22 cellular contexts compared by ENCODE assay signal in genomic region chr13:48644141-48644540, GRCh38. TPM values are rescaled to one million over a fixed set of nuclear protein-coding genes. Genes with fewer than 3 reads are reported as not detected.
DNase-seq lines count a peak whose midpoint lies in the region; FAIRE-seq and TF ChIP-seq lines count a peak whose summit lies in the region.
"Had no signal": no experiment of that assay in that cellular context is flagged by ENCODE, and none has a peak within 500 bp of the region (broad histone marks: within the 10 kb centered on the region; RNA-seq: fewer than 3 reads in every experiment).

No MANE protein-coding gene starts in this region.

- H3K4me3 ChIP-seq in H1 (ENCODE audit: extremely low read depth in 1 of 4, insufficient read depth in 2 of 4, low read depth in 3 of 4, low read length in 4 of 4) (no peak overlapping the region), neural progenitor cell (no peak overlapping the region)
- H3K4me3 ChIP-seq: A549; BLaER1 treated with 17β-estradiol and CSF1 and Interleukin-3, amounts not matched to agents 10 nM and 100 nM had no signal

- no peak for TF ChIP-seq POLR2A in H1 (IDR thresholded peaks at IDR 0.05; ENCODE audit: control extremely low read depth in 1 of 2, low read depth in 2 of 2, low read length in 2 of 2)

- H3K27me3 Mint-ChIP-seq in neural crest cell (ENCODE audit: low read depth) (peaks cover 3% of the 10 kb centered on the region), neural progenitor cell (ENCODE audit: insufficient read depth, low read depth) (no peaks in the 10 kb centered on the region)

- H2BK20ac ChIP-seq in H1 (ENCODE audit: low read length) = no peak overlapping the region

- no peaks in the 10 kb centered on the region; the same call in 1 of the 2 replicates for H3K23me2 ChIP-seq in H1 (ENCODE audit: low read depth, low read length)

- H2BK5ac ChIP-seq in H1 (ENCODE audit: low read depth, low read length) = no peak overlapping the region

- H3F3A ChIP-seq in neural progenitor cell (ENCODE audit: low read depth) = no peaks in the 10 kb centered on the region

- H3K27ac Mint-ChIP-seq in neural crest cell (ENCODE audit: unreplicated experiment) (peak overlapping the region; percentile 38), neural progenitor cell (no peak overlapping the region)
- H3K27ac Mint-ChIP-seq: CD8-positive, alpha-beta T cell had no signal

- H3K4me1 ChIP-seq in H1 (replicated peaks in 1 of 4; ENCODE audit: control insufficient read depth in 3 of 4, insufficient read depth in 4 of 4, low read length in 3 of 4) (no peaks in the 10 kb centered on the region), neural progenitor cell (no peaks in the 10 kb centered on the region)
- H3K4me1 ChIP-seq: A549 had no signal

- H3K79me2 ChIP-seq in H1 (ENCODE audit: control insufficient read depth in 1 of 2, insufficient read depth in 2 of 2, low read length in 2 of 2) = no peaks in the 10 kb centered on the region
- H3K79me2 ChIP-seq in neural progenitor cell (ENCODE audit: low read depth) = no peaks in the 10 kb centered on the region

- H2BK15ac ChIP-seq in H1 (ENCODE audit: low read length) = no peak overlapping the region

- H3K9ac ChIP-seq in H1 (replicated peaks in 1 of 4; ENCODE audit: extremely low read depth in 1 of 4, low read depth in 3 of 4, low read length in 3 of 4) (no peak overlapping the region), neural progenitor cell (no peak overlapping the region)
- H3K9ac ChIP-seq: BLaER1 treated with 17β-estradiol and CSF1 and Interleukin-3, amounts not matched to agents 10 nM and 100 nM had no signal

- peak overlapping the region; percentile 52; the same call in 1 of the 2 replicates for H2AFZ ChIP-seq in H1 (ENCODE audit: low read length)
- no peak overlapping the region for H2AFZ ChIP-seq in neural progenitor cell (replicated peaks)

- no peak overlapping the region for H2BK120ac ChIP-seq in H1 (replicated peaks; ENCODE audit: low read depth, low read length)

- H3K18ac ChIP-seq in H1 (ENCODE audit: extremely low read depth, low read length) = no peak overlapping the region

- H3K4me3 Mint-ChIP-seq in neural crest cell (no peak overlapping the region), neural progenitor cell (no peak overlapping the region)
- H3K4me3 Mint-ChIP-seq: CD8-positive, alpha-beta T cell had no signal

- POLR2A ChIA-PET in H1 (lab: Charles Lee; ENCODE audit: partially characterized antibody) = no interaction called here

- no peak overlapping the region for H3K56ac ChIP-seq in H1 (replicated peaks; ENCODE audit: insufficient read length, low read depth, low read length)

- H2AK5ac ChIP-seq in H1 (ENCODE audit: low read depth, low read length) = no peak overlapping the region

- H3K4me1 Mint-ChIP-seq in neural crest cell = no peaks in the 10 kb centered on the region
- peaks cover 4% of the 10 kb centered on the region for H3K4me1 Mint-ChIP-seq in neural progenitor cell

- H3K9me3 ChIP-seq in H1 (ENCODE audit: insufficient read depth in 2 of 2, low read depth in 1 of 2, low read length in 1 of 2) (no peaks in the 10 kb centered on the region), neural progenitor cell (ENCODE audit: low read depth) (no peaks in the 10 kb centered on the region)
- H3K9me3 ChIP-seq: A549 had no signal

- H3K27ac ChIP-seq in H1 (ENCODE audit: low read depth, low read length) (no peak overlapping the region), neural progenitor cell (no peak overlapping the region)
- H3K27ac ChIP-seq: 22Rv1; A549; BLaER1 treated with 17β-estradiol and CSF1 and Interleukin-3, amounts not matched to agents 10 nM and 100 nM had no signal

- no peak for TF ChIP-seq RAD21 in H1 (IDR thresholded peaks at IDR 0.05 in 1 of 2, conservative IDR thresholded peaks at IDR 0.05 in 1 of 2; ENCODE audit: low read depth in 2 of 2, low read length in 2 of 2)

- no peaks in the 10 kb centered on the region for H3K79me1 ChIP-seq in H1 (ENCODE audit: low read depth, low read length)

- H3K9me3 Mint-ChIP-seq in neural crest cell = peaks cover 2% of the 10 kb centered on the region
- H3K9me3 Mint-ChIP-seq in neural progenitor cell = no peaks in the 10 kb centered on the region
- H3K9me3 Mint-ChIP-seq: CD8-positive, alpha-beta T cell had no signal

- no peak overlapping the region for H4K8ac ChIP-seq in H1 (ENCODE audit: extremely low read depth, insufficient read depth, low read length)

- no peak overlapping the region for H2BK12ac ChIP-seq in H1 (ENCODE audit: low read depth, low read length)

- DNase-seq in NCI-H146 (lab: John Stamatoyannopoulos, UW) = peak; percentile 4
- DNase-seq in NCI-H146 treated with DMSO at 0.1 percent for 48 hours (lab: John Stamatoyannopoulos, UW; ENCODE audit: unreplicated experiment) = no peak
- no peak for DNase-seq in H1 (ENCODE audit: low read depth in 1 of 2, low spot score in 2 of 2)
- no peak for DNase-seq in neural crest cell (ENCODE audit: low read depth, low spot score)
- no peak for DNase-seq in cardiac septum (ENCODE audit: low spot score)
- no peak for DNase-seq in neural progenitor cell (ENCODE audit: low spot score)
- DNase-seq in NCI-H1694 treated with DMSO at 0.1 percent for 48 hours (lab: John Stamatoyannopoulos, UW) = no peak
- no peak for DNase-seq in AG08395 (ENCODE audit: low spot score)
- DNase-seq: Calu3; CD8-positive, alpha-beta T cell; DMS53; DND-41; EL; HCEC 1CT had no signal

- no peaks in the 10 kb centered on the region for H3K36me3 Mint-ChIP-seq in neural crest cell (ENCODE audit: low read depth)
- H3K36me3 Mint-ChIP-seq in neural progenitor cell = no peaks in the 10 kb centered on the region
- H3K36me3 Mint-ChIP-seq: CD8-positive, alpha-beta T cell had no signal

- no peak overlapping the region for H3K14ac ChIP-seq in H1 (ENCODE audit: insufficient read length)

- no peak for FAIRE-seq in H1 (lab: Jason Lieb, UNC)
- FAIRE-seq: A549, G401.6, GM12892, GM18507, H54 had no signal

- no peak overlapping the region for H3K23ac ChIP-seq in H1 (ENCODE audit: insufficient read length)

- H3K27me3 ChIP-seq in H1 (replicated peaks in 1 of 4; ENCODE audit: control insufficient read depth in 3 of 4, extremely low read depth in 1 of 4, insufficient read depth in 3 of 4, low read length in 3 of 4) (no peaks in the 10 kb centered on the region), neural progenitor cell (no peaks in the 10 kb centered on the region)
- H3K27me3 ChIP-seq: BLaER1 treated with 17β-estradiol and CSF1 and Interleukin-3, amounts not matched to agents 10 nM and 100 nM had no signal

- no peaks in the 10 kb centered on the region for H4K20me1 ChIP-seq in H1 (replicated peaks in 1 of 2; ENCODE audit: control insufficient read depth in 1 of 2, insufficient read depth in 2 of 2, low read length in 2 of 2)
- H4K20me1 ChIP-seq in neural progenitor cell (ENCODE audit: low read depth) = no peaks in the 10 kb centered on the region
- H4K20me1 ChIP-seq: BLaER1 treated with 17β-estradiol and CSF1 and Interleukin-3, amounts not matched to agents 10 nM and 100 nM had no signal

- CTCF ChIA-PET in H1 (lab: Charles Lee; ENCODE audit: partially characterized antibody) = interaction anchor here (0.7 to 1.7 kb wide), 5 partner anchors 19 to 123 kb away, joined by 3 to 8 read pairs (median 4); no protein-coding TSS in a partner anchor

- TF ChIP-seq CTCF in H1 (IDR thresholded peaks at IDR 0.05; ENCODE audit: control extremely low read depth in 1 of 3, insufficient read depth in 1 of 3, low read depth in 1 of 3, low read length in 3 of 3) = no peak
- TF ChIP-seq CTCF in neural crest cell (conservative IDR thresholded peaks at IDR 0.05) = no peak
- TF ChIP-seq CTCF in neural progenitor cell (IDR thresholded peaks at IDR 0.05) = no peak

- no peak overlapping the region for H4K5ac ChIP-seq in H1 (ENCODE audit: insufficient read length, low read depth, low read length)

- H3K36me3 ChIP-seq in H1 (ENCODE audit: control insufficient read depth in 2 of 4, insufficient read depth in 4 of 4, low read length in 3 of 4) (no peaks in the 10 kb centered on the region), neural progenitor cell (no peaks in the 10 kb centered on the region)
- H3K36me3 ChIP-seq: BLaER1 treated with 17β-estradiol and CSF1 and Interleukin-3, amounts not matched to agents 10 nM and 100 nM had no signal

- WGBS in H1 (ENCODE audit: extremely low coverage in 1 of 2, insufficient coverage in 1 of 2, insufficient read length in 1 of 2, insufficient replicate concordance in 2 of 2, low coverage in 1 of 2, low lambda C conversion rate in 2 of 2, missing lambda C conversion rate in 1 of 2), 2 experiments = 86% methylated on average over 5 of the region's 5 CpGs; no CpG with 5 or more reads in 1 of the 2 experiments

- TF ChIP-seq EP300 in H1 (IDR thresholded peaks at IDR 0.05; ENCODE audit: borderline replicate concordance in 1 of 2, low read depth in 2 of 2, low read length in 2 of 2) = no peak

- intact Hi-C loops in cardiac septum (cut with DNase I) = no loop called here

- H3K4ac ChIP-seq in H1 (replicated peaks; ENCODE audit: insufficient read length, low read depth, low read length) = no peak overlapping the region

- H4K91ac ChIP-seq in H1 (replicated peaks; ENCODE audit: insufficient read length, low read length) = no peak overlapping the region

- no peak overlapping the region for H3K4me2 ChIP-seq in H1 (ENCODE audit: insufficient read depth in 1 of 2, low read depth in 2 of 2, low read length in 2 of 2)
- H3K4me2 ChIP-seq in neural progenitor cell = no peak overlapping the region
- H3K4me2 ChIP-seq: A549; BLaER1 treated with 17β-estradiol and CSF1 and Interleukin-3, amounts not matched to agents 10 nM and 100 nM had no signal

TF ChIP-seq in H1, 55 proteins besides CTCF, POLR2A, EP300 and RAD21 (continues in another document):
- TF ChIP-seq POLR2AphosphoS5 (IDR thresholded peaks at IDR 0.05; ENCODE audit: low read depth, low read length) = no peak
- TF ChIP-seq POU5F1 (IDR thresholded peaks at IDR 0.05; ENCODE audit: low read depth, low read length) = no peak
- no peak for TF ChIP-seq JUND (IDR thresholded peaks at IDR 0.05; ENCODE audit: low read length)
- no peak for TF ChIP-seq SP2 (IDR thresholded peaks at IDR 0.05; ENCODE audit: low read length)
- no peak for TF ChIP-seq RNF2 (IDR thresholded peaks at IDR 0.05; ENCODE audit: borderline replicate concordance, low read depth, low read length, missing control alignments, poor library complexity, severe bottlenecking)
- no peak for TF ChIP-seq SRF (IDR thresholded peaks at IDR 0.05; ENCODE audit: low read depth, low read length)

RNA-seq across cellular contexts. Expression of gene CYSLTR2, which starts 9.6 kb away (rescaled TPM):
- total RNA-seq in H1 (2021; fragmentation: NEBNext Ultra II Directional; extraction: Animal tissue kit (Norgen Biotek cat#: 25700)) = not detected in 2 replicates
- polyA plus RNA-seq in H1 (2011; rRNA removed) = not detected in 2 replicates
- polyA plus RNA-seq in H1 (2011; cell fraction: cytosol; rRNA removed) = not detected
- polyA plus RNA-seq in H1 (2011; cell fraction: nucleus; rRNA removed) = not detected
- 0.04 TPM in 1 of 4 replicates, not detected in the others for polyA plus RNA-seq in H1 (2012, experiment 1 of 2)
- not detected for polyA plus RNA-seq in H1 (2012, experiment 2 of 2)
- polyA plus RNA-seq in H1 (2013, experiment 1 of 2) = not detected
- not detected for polyA plus RNA-seq in H1 (2013, experiment 2 of 2)
- not detected in 2 replicates for polyA minus RNA-seq in H1 (2011; rRNA and poly(A)+ RNA removed)
- polyA minus RNA-seq in H1 (2011; cell fraction: cytosol; rRNA and poly(A)+ RNA removed) = not detected
- not detected for polyA minus RNA-seq in H1 (2011; cell fraction: nucleus; rRNA and poly(A)+ RNA removed)
- not detected in 2 replicates for total RNA-seq in neural crest cell
- total RNA-seq in cardiac septum = 3.4 TPM
- total RNA-seq in neural progenitor cell (ENCODE audit: low replicate concordance) = not detected in 2 replicates
- total RNA-seq: Calu3, HT-29 had no signal
- polyA plus RNA-seq: A549 had no signal
